In the genomic region with DNA sequence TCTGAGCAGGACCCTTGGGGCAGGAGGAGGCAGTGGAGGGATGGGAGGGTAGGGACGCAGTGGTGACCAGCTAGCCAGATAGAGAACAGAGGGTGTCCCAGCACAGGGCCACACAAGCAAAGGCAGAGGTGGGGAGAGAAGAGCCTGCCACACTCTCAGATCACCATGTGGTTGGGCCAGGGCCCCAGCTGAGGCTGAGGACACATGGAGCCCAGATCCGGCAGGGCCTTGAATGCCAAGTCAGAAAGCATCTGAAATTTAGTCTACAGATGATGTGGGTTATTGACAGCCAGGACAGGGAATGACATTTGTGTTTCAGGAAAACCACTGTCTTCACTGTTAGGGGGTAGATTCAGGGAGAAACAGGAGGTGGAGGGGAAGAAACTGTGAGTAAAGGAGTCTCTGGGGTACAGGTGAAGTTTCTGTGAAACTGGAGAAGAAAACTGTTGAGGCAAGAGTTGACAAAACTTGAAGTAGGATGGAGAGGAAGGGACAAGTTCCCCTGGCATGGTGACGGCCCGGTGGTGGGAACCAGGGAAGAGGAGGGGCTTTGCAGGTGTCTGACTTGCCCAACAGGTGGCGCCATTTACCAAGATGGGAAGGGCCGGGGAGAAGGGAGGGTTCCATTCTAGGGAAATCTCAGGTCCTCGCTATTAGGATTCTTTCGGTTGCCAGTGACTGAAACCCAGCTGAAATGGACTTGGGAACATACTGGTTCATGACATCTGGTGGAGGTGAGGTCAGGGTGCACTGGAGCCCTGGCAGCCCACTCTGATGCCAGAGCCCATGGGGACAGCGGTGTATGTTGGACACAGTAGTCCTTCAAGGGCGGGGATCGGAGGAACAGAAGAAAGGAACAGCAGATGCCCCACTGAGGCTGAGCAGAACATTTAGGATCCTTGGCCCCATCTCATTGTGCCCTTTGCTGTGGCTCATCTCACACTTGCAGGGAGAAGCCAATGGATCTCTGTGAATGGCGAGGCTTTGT, we compare ENCODE assay signal across 8 cellular contexts.
DNase-seq lines count a peak whose midpoint lies in the region; ATAC-seq and TF ChIP-seq lines count a peak whose summit lies in the region.

No MANE protein-coding gene starts in this region.

- 45 to 55% (median 49%) methylated on average over 11 to 12 of the region's 12 CpGs for WGBS in adrenal gland, 4 donors

- no peaks in the 10 kb centered on the region for H3K36me3 ChIP-seq in adrenal gland (replicated peaks in 1 of 2)

- H3K4me1 ChIP-seq in adrenal gland (replicated peaks in 1 of 2): no peaks in the 10 kb centered on the region

- no peak overlapping the region for H3K27ac ChIP-seq in adrenal gland

- no peak overlapping the region for H3K4me3 ChIP-seq in adrenal gland

- intact Hi-C loops in adrenal gland (cut with DNase I): no loop called here

- TF ChIP-seq POLR2A in adrenal gland (IDR thresholded peaks at IDR 0.05): no peak

- TF ChIP-seq CTCF in adrenal gland (IDR thresholded peaks at IDR 0.05): peak; percentile 64 to 87 (median 81)

- H3K9me3 ChIP-seq in adrenal gland (replicated peaks in 1 of 3): no peaks in the 10 kb centered on the region

- H3K27me3 ChIP-seq in adrenal gland: no peaks in the 10 kb centered on the region

- DNase-seq in activated CD4-positive, alpha-beta T cell treated with anti-CD3 and anti-CD28 coated beads for 24 hours (ENCODE audit: low read depth in 2 of 2): peak; percentile 35 to 59
- DNase-seq in activated CD4-positive, alpha-beta T cell treated with anti-CD3 and anti-CD28 coated beads for 1 hour: no peak
- DNase-seq in OCI-M1 (lab: John Stamatoyannopoulos, UW): peak; percentile 76
- peak; percentile 69 to 84 (median 77) for DNase-seq in adrenal gland
- peak; percentile 94 for DNase-seq in iPS-NIHi11 (ENCODE audit: low spot score)
- DNase-seq in stimulated activated CD4-positive, alpha-beta T cell treated with anti-CD3 and anti-CD28 coated beads, Interleukin-2, amount 100 ng/mL, for 48 hours: peak; percentile 65 to 67
- DNase-seq in NCI-H2107 (lab: John Stamatoyannopoulos, UW): no peak

- peak; percentile 67 for ATAC-seq in HG03196 (IDR thresholded peaks at IDR 0.05; ENCODE audit: unreplicated experiment)

Comparison
In these comparisons a context has a peak if more than half of its experiments do, and no peak if none do; other contexts are left out.
1. DNase-seq: peak in activated CD4-positive, alpha-beta T cell treated with anti-CD3 and anti-CD28 coated beads for 24 hours (2 of 2), OCI-M1 (single experiment), adrenal gland (7 of 7), iPS-NIHi11 (single experiment) and stimulated activated CD4-positive, alpha-beta T cell treated with anti-CD3 and anti-CD28 coated beads, Interleukin-2, amount 100 ng/mL, for 48 hours (2 of 2); none in activated CD4-positive, alpha-beta T cell treated with anti-CD3 and anti-CD28 coated beads for 1 hour (single experiment) and NCI-H2107 (single experiment).